In the genomic region with DNA sequence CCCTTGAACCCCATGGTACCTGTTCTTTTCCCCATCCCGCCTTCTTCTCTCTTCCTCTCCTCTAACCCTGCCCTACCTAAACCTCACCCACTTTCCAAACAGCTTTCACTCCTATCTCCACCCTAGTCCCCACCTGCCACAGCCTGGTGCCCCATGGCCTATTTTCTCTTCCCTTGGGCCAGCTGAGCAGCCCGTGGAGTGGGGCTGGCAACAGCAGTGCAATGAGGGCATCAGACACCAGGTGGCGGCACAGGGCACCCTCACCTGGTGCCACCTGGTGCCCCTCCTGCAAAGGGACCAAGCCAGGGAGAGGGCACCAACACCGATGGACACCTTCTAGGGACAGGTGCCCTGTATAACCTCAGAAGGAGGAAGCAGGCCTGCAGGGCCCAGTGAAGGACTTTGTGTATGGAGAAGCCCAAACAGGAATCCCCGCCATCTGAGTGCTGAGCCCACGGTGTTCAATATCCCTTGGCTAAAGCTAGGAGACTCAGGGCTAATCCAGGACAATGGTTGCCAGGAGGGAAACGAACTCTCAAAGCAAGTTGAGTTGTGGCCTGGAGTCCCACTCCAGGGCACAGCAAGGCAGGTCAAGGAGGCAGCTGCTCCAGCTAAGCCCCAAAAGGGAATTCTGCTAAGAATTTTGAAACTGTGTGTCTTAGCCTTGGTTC, we compare ENCODE assay signal across 8 cellular contexts. TPM values are rescaled to one million over a fixed set of nuclear protein-coding genes. Genes with fewer than 3 reads are reported as not detected.
DNase-seq lines count a peak whose midpoint lies in the region; ATAC-seq and TF ChIP-seq lines count a peak whose summit lies in the region.

No MANE protein-coding gene starts in this region.

- no peaks in the 10 kb centered on the region for H3K36me3 ChIP-seq in spleen

- intact Hi-C loops in spleen (cut with DNase I; ENCODE audit: low total_unique reads), result no loop called here

- TF ChIP-seq CTCF in fibroblast of villous mesenchyme (IDR thresholded peaks at IDR 0.05; ENCODE audit: insufficient read depth, low read depth, low read length) (peak; percentile 84), spleen (IDR thresholded peaks at IDR 0.05 in 8 of 11, conservative IDR thresholded peaks at IDR 0.05 in 3 of 11) (peak; percentile 64 to 87 (median 82))

- peaks cover 0 to 61% (median 33%) of the 10 kb centered on the region in 6 donors for H3K4me1 ChIP-seq in spleen

- H3K27me3 ChIP-seq in spleen (replicated peaks in 1 of 7), result peaks cover 0 to 100% (median 41%) of the 10 kb centered on the region in 7 donors

- no peak overlapping the region for H3K27ac ChIP-seq in spleen

- DNase-seq in NCI-H82 (lab: John Stamatoyannopoulos, UW), result peak; percentile 65
- DNase-seq in NCI-H82 treated with DMSO at 0.1 percent for 48 hours (lab: John Stamatoyannopoulos, UW; ENCODE audit: unreplicated experiment), result no peak
- DNase-seq in NCI-H69 (lab: John Stamatoyannopoulos, UW), result peak; percentile 76
- peak; percentile 70 for DNase-seq in activated T-cell treated with anti-CD3 and anti-CD28 coated beads, Interleukin-2, amount 50 U/mL, for 1 hour
- no peak for DNase-seq in fibroblast of villous mesenchyme (ENCODE audit: low read depth)
- DNase-seq in spleen, result peak; percentile 81
- DNase-seq in OCI-M2 (lab: John Stamatoyannopoulos, UW; ENCODE audit: unreplicated experiment), result no peak

- TF ChIP-seq POLR2A in spleen (IDR thresholded peaks at IDR 0.05), result no peak

- no peaks in the 10 kb centered on the region for H3K9me3 ChIP-seq in spleen

- WGBS in spleen, 5 donors, result 36 to 57% (median 51%) methylated on average over 3 to 7 of the region's 7 CpGs

- no peak for ATAC-seq in GM18907 (IDR thresholded peaks at IDR 0.05; ENCODE audit: unreplicated experiment)

- H3K4me3 ChIP-seq in fibroblast of villous mesenchyme (ENCODE audit: low read depth, low read length), result no peak overlapping the region
- H3K4me3 ChIP-seq in spleen, result no peak overlapping the region

RNA-seq across cellular contexts. Expression of a gene that starts 4.0 kb away (rescaled TPM):
- 14.5 and 39.3 TPM in 2 replicates for total RNA-seq in fibroblast of villous mesenchyme
- total RNA-seq in spleen, result 10 to 100 TPM; 28.4 to 37.1 (median 32.0) TPM
- 10 to 100 TPM in 2 of 3 donors, 1 to 10 TPM in 1; 8.6 to 16.6 (median 15.2) TPM for polyA plus RNA-seq in spleen

Comparison
In these comparisons a context has a peak if more than half of its experiments do, and no peak if none do; other contexts are left out.
1. DNase-seq: peak in NCI-H82 (single experiment), NCI-H69 (single experiment), activated T-cell treated with anti-CD3 and anti-CD28 coated beads, Interleukin-2, amount 50 U/mL, for 1 hour (single experiment) and spleen (single experiment); none in NCI-H82 treated with DMSO at 0.1 percent for 48 hours (single experiment), fibroblast of villous mesenchyme (single experiment) and OCI-M2 (single experiment).